In the genomic region with DNA sequence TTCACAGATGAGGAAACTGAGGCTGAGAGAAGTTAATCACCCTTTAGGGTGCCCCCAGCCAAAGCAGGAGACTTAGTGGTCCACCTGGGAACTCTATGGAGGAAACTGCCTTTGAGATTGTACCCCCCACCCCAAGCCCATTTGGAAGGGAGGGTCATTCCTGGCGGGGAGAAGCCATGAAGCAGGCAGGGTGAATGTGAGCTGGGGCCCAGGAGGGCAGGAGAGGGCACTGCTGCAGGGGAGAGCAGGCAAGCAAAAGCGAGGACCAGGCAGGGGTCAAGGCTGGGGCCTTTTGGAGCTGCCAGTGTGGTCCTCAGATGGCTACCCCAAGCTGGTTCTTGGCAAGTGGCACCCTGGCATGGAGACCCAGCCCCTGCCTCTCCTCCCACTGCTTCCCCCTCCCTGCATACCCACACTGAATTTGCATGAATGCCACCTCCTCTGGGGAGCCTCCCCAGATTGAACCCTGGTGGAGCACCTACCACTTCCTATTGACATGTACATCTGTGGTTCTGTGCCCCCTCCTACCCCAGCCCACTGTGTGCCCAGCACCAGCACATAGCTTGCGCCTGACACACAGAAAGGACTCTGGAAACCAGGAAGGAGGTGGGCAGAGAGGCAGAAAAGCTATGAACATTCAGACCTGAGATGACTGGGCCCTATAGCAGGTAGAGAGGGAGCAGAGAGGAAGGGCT, we compare ENCODE assay signal across 1 cellular context.
TF ChIP-seq lines count a peak whose summit lies in the region.

No MANE protein-coding gene starts in this region.

TF ChIP-seq in endothelial cell of umbilical vein, 7 proteins besides CTCF, POLR2A, EP300 and RAD21:
- TF ChIP-seq GATA2 (IDR thresholded peaks at IDR 0.05; ENCODE audit: insufficient read depth, insufficient read length, low read depth, low read length) (no peak), EZH2 (IDR thresholded peaks at IDR 0.05; ENCODE audit: borderline replicate concordance, low read depth, low read length, severe bottlenecking) (no peak), JUN (IDR thresholded peaks at IDR 0.05; ENCODE audit: borderline replicate concordance, insufficient read depth, insufficient read length, low read depth) (no peak), POLR2AphosphoS5 (IDR thresholded peaks at IDR 0.05; ENCODE audit: insufficient read depth, low read depth, low read length) (no peak), FOS (IDR thresholded peaks at IDR 0.05; ENCODE audit: borderline replicate concordance, insufficient read depth, low read length) (no peak), MYC (IDR thresholded peaks at IDR 0.05; ENCODE audit: low read depth, low read length) (no peak)
- TF ChIP-seq, protein P1, sequence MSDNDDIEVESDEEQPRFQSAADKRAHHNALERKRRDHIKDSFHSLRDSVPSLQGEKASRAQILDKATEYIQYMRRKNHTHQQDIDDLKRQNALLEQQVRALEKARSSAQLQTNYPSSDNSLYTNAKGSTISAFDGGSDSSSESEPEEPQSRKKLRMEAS (IDR thresholded peaks at IDR 0.05; ENCODE audit: insufficient read depth, insufficient read length): no peak
